ENCODE assay signal across 8 cellular contexts in genomic region chr9:79571309-79572031, GRCh38. TPM values are rescaled to one million over a fixed set of nuclear protein-coding genes. Genes with fewer than 3 reads are reported as not detected.
DNase-seq lines count a peak whose midpoint lies in the region; ATAC-seq and TF ChIP-seq lines count a peak whose summit lies in the region.

Gene TLE4 (plus strand): TSS chr9:79571965. CDS start chr9:79572791, 826 bp downstream.

- ATAC-seq in HG02763 (IDR thresholded peaks at IDR 0.05; ENCODE audit: unreplicated experiment) (peak; percentile 87), Right ventricle myocardium superior (ENCODE audit: poor library complexity) (peak; percentile 96)

- H3K27ac ChIP-seq in ovary, result peak within 1 kb of the TSS; percentile 94
- peak within 1 kb of the TSS; percentile 96 for H3K27ac ChIP-seq in thymus (ENCODE audit: low read depth)

- peak within 1 kb of the TSS; percentile 74 for H3K4me3 ChIP-seq in GM12865 (ENCODE audit: low read depth, low read length)
- peak within 1 kb of the TSS; percentile 94 for H3K4me3 ChIP-seq in adipocyte (ENCODE audit: low read length)
- peak within 1 kb of the TSS; percentile 91 for H3K4me3 ChIP-seq in ovary
- peak within 1 kb of the TSS; percentile 72 for H3K4me3 ChIP-seq in thymus (ENCODE audit: low read length)

- DNase-seq in GM12865 (ENCODE audit: low read depth) (peak; percentile 100), NCI-H1417 (lab: John Stamatoyannopoulos, UW) (peak; percentile 98 to 100 (median 99)), SW480 (ENCODE audit: low spot score) (peak; percentile 100), adipocyte (ENCODE audit: low read depth) (peak; percentile 100), Right ventricle myocardium superior (peak; percentile 100), ovary (peak; percentile 99 to 100 (median 99))

- intact Hi-C loops in Right ventricle myocardium superior (cut with DNase I) (loop anchor here (10.0 kb wide), 1 partner anchor 93 kb away; no protein-coding TSS in a partner anchor), ovary (cut with DNase I) (loop anchor here in 2 of 4 donors (10.0 kb wide), 1 partner anchor 243 kb away; no protein-coding TSS in a partner anchor)

- H3K4me1 ChIP-seq in adipocyte (ENCODE audit: control insufficient read depth, insufficient read depth, low read length), result peaks cover 13% of the 10 kb centered on the region
- H3K4me1 ChIP-seq in ovary (ENCODE audit: insufficient read depth), result no peaks in the 10 kb centered on the region
- H3K4me1 ChIP-seq in thymus (ENCODE audit: control insufficient read depth, insufficient read depth, low read length), result peaks cover 6% of the 10 kb centered on the region

- 0% methylated on average over 48 of the region's 48 CpGs for WGBS in ovary, 3 donors
- under 1% methylated on average over 48 of the region's 48 CpGs for WGBS in thymus

- H3K27me3 ChIP-seq in adipocyte (replicated peaks; ENCODE audit: control insufficient read depth, insufficient read depth, low read length) (peaks cover 8% of the 10 kb centered on the region), ovary (no peaks in the 10 kb centered on the region), thymus (ENCODE audit: control insufficient read depth, insufficient read depth) (no peaks in the 10 kb centered on the region)

- no peaks in the 10 kb centered on the region for H3K9me3 ChIP-seq in adipocyte (ENCODE audit: control insufficient read depth, low read length)
- H3K9me3 ChIP-seq in ovary, result no peaks in the 10 kb centered on the region
- no peaks in the 10 kb centered on the region for H3K9me3 ChIP-seq in thymus (ENCODE audit: control insufficient read depth)

- TF ChIP-seq EP300 in ovary (IDR thresholded peaks at IDR 0.05), result peak; percentile 39

- TF ChIP-seq POLR2A in ovary (IDR thresholded peaks at IDR 0.05), result peak; percentile 94

- peak within 1 kb of the TSS; percentile 90 for H3K9ac ChIP-seq in adipocyte (ENCODE audit: low read length)

- H3K36me3 ChIP-seq in adipocyte (ENCODE audit: control insufficient read depth, insufficient read depth, low read length, severe bottlenecking) (no peaks in the 10 kb centered on the region), ovary (no peaks in the 10 kb centered on the region), thymus (ENCODE audit: control insufficient read depth, insufficient read depth) (no peaks in the 10 kb centered on the region)

- TF ChIP-seq CTCF in GM12865 (IDR thresholded peaks at IDR 0.05; ENCODE audit: insufficient read depth, low read depth, low read length, missing control alignments), result no peak
- TF ChIP-seq CTCF in ovary (IDR thresholded peaks at IDR 0.05), result no peak

RNA-seq across cellular contexts. Expression of gene TLE4, which starts in this region (rescaled TPM):
- total RNA-seq in Right ventricle myocardium superior (12.8 TPM), ovary (10 to 100 TPM; 50.3 to 67.5 (median 56.1) TPM)
- polyA plus RNA-seq in ovary (10 to 100 TPM; 34.6 to 48.6 TPM), thymus (22.6 TPM)

Comparison
In these comparisons a context has a peak if more than half of its experiments do, and no peak if none do; other contexts are left out.
1. Peak in every context shown above with its lines: DNase-seq, ATAC-seq, H3K4me3 ChIP-seq and H3K27ac ChIP-seq.